In genomic region chr11:47592276-47592675, GRCh38 we compare ENCODE assay signal across 27 cellular contexts. TPM values are rescaled to one million over a fixed set of nuclear protein-coding genes. Genes with fewer than 3 reads are reported as not detected.
DNase-seq lines count a peak whose midpoint lies in the region; ATAC-seq, FAIRE-seq and TF ChIP-seq lines count a peak whose summit lies in the region.
"Had no signal": no experiment of that assay in that cellular context is flagged by ENCODE, and none has a peak within 500 bp of the region (broad histone marks: within the 10 kb centered on the region; RNA-seq: fewer than 3 reads in every experiment).

No MANE protein-coding gene starts in this region.

- DNase-seq in stimulated activated naive CD8-positive, alpha-beta T cell treated with anti-CD3 and anti-CD28 coated beads, Interleukin-15, amount 100 ng/mL, for 72 hours = no peak
- DNase-seq in stimulated activated naive CD8-positive, alpha-beta T cell treated with anti-CD3 and anti-CD28 coated beads, Interleukin-15, Interleukin-2, amounts not matched to agents 100 U/mL and 50 U/mL, for 24 hours = no peak
- DNase-seq in activated CD8-positive, alpha-beta T cell treated with anti-CD3 and anti-CD28 coated beads, Interleukin-2, amount 10 ng/mL, durations not matched to agents 7 days and 5 days = no peak
- DNase-seq in kidney (peak; percentile 11), type B pancreatic cell (ENCODE audit: extremely low spot score, unreplicated experiment) (no peak), LoVo (ENCODE audit: low spot score) (no peak), lower leg skin (ENCODE audit: low spot score in 2 of 2) (no peak), retina (no peak)
- DNase-seq: activated CD4-positive, alpha-beta T cell treated with anti-CD3 and anti-CD28 coated beads for 48 hours; activated naive CD4-positive, alpha-beta T cell treated with Interleukin-2 at 50 U/mL for 16 hours; activated T-cell treated with anti-CD3 and anti-CD28 coated beads, Interleukin-2, amount 50 U/mL, for 72 hours; brain microvascular endothelial cell; left ventricle myocardium superior; midbrain; MM.1S; naive thymus-derived CD8-positive, alpha-beta T cell; NCI-H1694; NCI-H2171; NCI-H510A; pancreas; PC-3; substantia nigra; upper lobe of right lung had no signal

- H3K4me3 Mint-ChIP-seq in stimulated activated naive CD8-positive, alpha-beta T cell treated with anti-CD3 and anti-CD28 coated beads, Interleukin-15, amount 100 ng/mL, for 72 hours = no peak overlapping the region
- no peak overlapping the region for H3K4me3 Mint-ChIP-seq in activated CD8-positive, alpha-beta T cell treated with anti-CD3 and anti-CD28 coated beads, Interleukin-2, amount 10 ng/mL, durations not matched to agents 7 days and 5 days
- H3K4me3 Mint-ChIP-seq in type B pancreatic cell = peak overlapping the region; percentile 41
- H3K4me3 Mint-ChIP-seq: activated T-cell treated with anti-CD3 and anti-CD28 coated beads, Interleukin-2, amount 50 U/mL, for 72 hours; naive thymus-derived CD8-positive, alpha-beta T cell had no signal

- H3K27me3 Mint-ChIP-seq in stimulated activated naive CD8-positive, alpha-beta T cell treated with anti-CD3 and anti-CD28 coated beads, Interleukin-15, amount 100 ng/mL, for 72 hours = peaks cover 43% of the 10 kb centered on the region
- H3K27me3 Mint-ChIP-seq in activated CD8-positive, alpha-beta T cell treated with anti-CD3 and anti-CD28 coated beads, Interleukin-2, amount 10 ng/mL, durations not matched to agents 7 days and 5 days (ENCODE audit: low read depth) = peaks cover 27% of the 10 kb centered on the region
- H3K27me3 Mint-ChIP-seq in type B pancreatic cell = peaks cover 40% of the 10 kb centered on the region

- FAIRE-seq in kidney (lab: Jason Lieb, UNC) = no peak
- FAIRE-seq: islet of Langerhans, pancreas had no signal

- no peak overlapping the region for H3K27ac Mint-ChIP-seq in stimulated activated naive CD8-positive, alpha-beta T cell treated with anti-CD3 and anti-CD28 coated beads, Interleukin-15, amount 100 ng/mL, for 72 hours
- H3K27ac Mint-ChIP-seq in activated CD8-positive, alpha-beta T cell treated with anti-CD3 and anti-CD28 coated beads, Interleukin-2, amount 10 ng/mL, durations not matched to agents 7 days and 5 days = peak overlapping the region; percentile 39
- H3K27ac Mint-ChIP-seq in type B pancreatic cell = no peak overlapping the region
- H3K27ac Mint-ChIP-seq: activated T-cell treated with anti-CD3 and anti-CD28 coated beads, Interleukin-2, amount 50 U/mL, for 72 hours had no signal

- POLR2A ChIA-PET in activated CD8-positive, alpha-beta T cell treated with anti-CD3 and anti-CD28 coated beads, Interleukin-2, amount 10 ng/mL, durations not matched to agents 7 days and 5 days (lab: Charles Lee) = interaction anchor here (0.6 to 1.1 kb wide), 3 partner anchors 14 to 405 kb away, joined by 3 to 7 read pairs (median 4); partner anchors contain the start of genes KBTBD4 and NDUFS3

- TF ChIP-seq POLR2A in lower leg skin (IDR thresholded peaks at IDR 0.05) = no peak

- peaks cover 0 to 2% of the 10 kb centered on the region in 2 donors for H3K4me1 ChIP-seq in kidney (ENCODE audit: control insufficient read depth in 1 of 2, insufficient read depth in 1 of 2, low read depth in 1 of 2, low read length in 2 of 2)
- H3K4me1 ChIP-seq: pancreas had no signal

- no peaks in the 10 kb centered on the region for H3K9me3 ChIP-seq in kidney (ENCODE audit: control insufficient read depth in 1 of 2, low read length in 2 of 2)
- H3K9me3 ChIP-seq: pancreas, upper lobe of right lung had no signal

- H3K4me3 ChIP-seq in kidney (ENCODE audit: low read length in 2 of 2) = no peak overlapping the region
- H3K4me3 ChIP-seq in lower leg skin (ENCODE audit: low read depth, poor library complexity, severe bottlenecking) = no peak overlapping the region
- H3K4me3 ChIP-seq: coronary artery, gastroesophageal sphincter, pancreas, upper lobe of right lung had no signal

- 62 to 74% methylated on average over 4 of the region's 4 CpGs for WGBS in lower leg skin, 2 donors

- no peaks in the 10 kb centered on the region for H3K36me3 ChIP-seq in kidney (ENCODE audit: control insufficient read depth in 1 of 2, insufficient read depth in 2 of 2, low read length in 2 of 2)
- H3K36me3 ChIP-seq: brain microvascular endothelial cell, gastroesophageal sphincter, pancreas, upper lobe of right lung had no signal

- TF ChIP-seq CTCF in kidney (IDR thresholded peaks at IDR 0.05; ENCODE audit: borderline replicate concordance, extremely low read depth, insufficient read depth) (no peak), type B pancreatic cell (conservative IDR thresholded peaks at IDR 0.05) (no peak), lower leg skin (IDR thresholded peaks at IDR 0.05) (no peak)

- H3K9ac ChIP-seq in kidney (ENCODE audit: low read length in 2 of 2) = no peak overlapping the region

- H3K27ac ChIP-seq in kidney (ENCODE audit: low read depth in 2 of 2, low read length in 2 of 2) = no peak overlapping the region
- H3K27ac ChIP-seq: brain microvascular endothelial cell, coronary artery, gastroesophageal sphincter, pancreas, upper lobe of right lung had no signal

- ATAC-seq in stimulated activated naive CD8-positive, alpha-beta T cell treated with anti-CD3 and anti-CD28 coated beads, Interleukin-15, amount 100 ng/mL, for 72 hours = peak; percentile 11
- ATAC-seq in stimulated activated naive CD8-positive, alpha-beta T cell treated with anti-CD3 and anti-CD28 coated beads, Interleukin-15, Interleukin-2, amounts not matched to agents 100 U/mL and 50 U/mL, for 24 hours = no peak
- peak; percentile 14 for ATAC-seq in activated CD8-positive, alpha-beta T cell treated with anti-CD3 and anti-CD28 coated beads, Interleukin-2, amount 10 ng/mL, durations not matched to agents 7 days and 5 days
- ATAC-seq: activated T-cell treated with anti-CD3 and anti-CD28 coated beads, Interleukin-2, amount 50 U/mL, for 72 hours; gastroesophageal sphincter; left ventricle myocardium superior; naive thymus-derived CD8-positive, alpha-beta T cell; pancreas; PC-3; upper lobe of right lung had no signal

- H3K4me1 Mint-ChIP-seq in stimulated activated naive CD8-positive, alpha-beta T cell treated with anti-CD3 and anti-CD28 coated beads, Interleukin-15, amount 100 ng/mL, for 72 hours = peaks cover 21% of the 10 kb centered on the region
- H3K4me1 Mint-ChIP-seq in activated CD8-positive, alpha-beta T cell treated with anti-CD3 and anti-CD28 coated beads, Interleukin-2, amount 10 ng/mL, durations not matched to agents 7 days and 5 days (ENCODE audit: low read depth) = peaks cover 29% of the 10 kb centered on the region
- peaks cover 10% of the 10 kb centered on the region for H3K4me1 Mint-ChIP-seq in type B pancreatic cell (ENCODE audit: unreplicated experiment)

- H3K36me3 Mint-ChIP-seq in activated CD8-positive, alpha-beta T cell treated with anti-CD3 and anti-CD28 coated beads, Interleukin-2, amount 10 ng/mL, durations not matched to agents 7 days and 5 days (ENCODE audit: low read depth) = no peaks in the 10 kb centered on the region
- no peaks in the 10 kb centered on the region for H3K36me3 Mint-ChIP-seq in type B pancreatic cell

- CTCF ChIA-PET in activated CD8-positive, alpha-beta T cell treated with anti-CD3 and anti-CD28 coated beads, Interleukin-2, amount 10 ng/mL, durations not matched to agents 7 days and 5 days (lab: Charles Lee) = interaction anchor here (0.7 to 1.8 kb wide), 5 partner anchors 14 to 218 kb away, joined by 3 to 7 read pairs (median 4); no protein-coding TSS in a partner anchor

- no peaks in the 10 kb centered on the region for H3K9me3 Mint-ChIP-seq in stimulated activated naive CD8-positive, alpha-beta T cell treated with anti-CD3 and anti-CD28 coated beads, Interleukin-15, amount 100 ng/mL, for 72 hours
- H3K9me3 Mint-ChIP-seq in activated CD8-positive, alpha-beta T cell treated with anti-CD3 and anti-CD28 coated beads, Interleukin-2, amount 10 ng/mL, durations not matched to agents 7 days and 5 days (ENCODE audit: insufficient read depth) = no peaks in the 10 kb centered on the region
- H3K9me3 Mint-ChIP-seq in type B pancreatic cell = no peaks in the 10 kb centered on the region
- H3K9me3 Mint-ChIP-seq: activated T-cell treated with anti-CD3 and anti-CD28 coated beads, Interleukin-2, amount 50 U/mL, for 72 hours; naive thymus-derived CD8-positive, alpha-beta T cell had no signal

- intact Hi-C loops in kidney (cut with DNase I) (no loop called here), lower leg skin (cut with DNase I; ENCODE audit: low total_unique reads) (no loop called here)

RNA-seq across cellular contexts. Expression of gene C1QTNF4, which starts 1.9 kb away (rescaled TPM):
- not detected for total RNA-seq in activated CD8-positive, alpha-beta T cell treated with anti-CD3 and anti-CD28 coated beads, Interleukin-2, amount 10 ng/mL, durations not matched to agents 7 days and 5 days
- 0.25 TPM for total RNA-seq in kidney
- polyA plus RNA-seq in kidney (ENCODE audit: insufficient read depth, low read depth, low replicate concordance) = 0.62 TPM
- 0.43 and 11.7 TPM in 2 replicates for total RNA-seq in type B pancreatic cell (ENCODE audit: low replicate concordance)
- 1 to 10 TPM in 2 of 4 donors, under 1 TPM in 2; 0.30 to 3.5 (median 1.3) TPM for total RNA-seq in lower leg skin
- total RNA-seq: left ventricle myocardium superior, PC-3 had no signal

RNA-seq across cellular contexts. Expression of gene FAM180B, which starts 5.8 kb away (rescaled TPM):
- not detected for total RNA-seq in activated CD8-positive, alpha-beta T cell treated with anti-CD3 and anti-CD28 coated beads, Interleukin-2, amount 10 ng/mL, durations not matched to agents 7 days and 5 days
- not detected for total RNA-seq in kidney
- polyA plus RNA-seq in kidney (ENCODE audit: insufficient read depth, low read depth, low replicate concordance) = not detected
- total RNA-seq in type B pancreatic cell (ENCODE audit: low replicate concordance) = 0.43 TPM in 1 of 2 replicates, not detected in the other
- 1 to 10 TPM in 2 of 4 donors, under 1 TPM in 1, not detected in 1; 0.46 to 6.3 (median 1.4) TPM for total RNA-seq in lower leg skin
- total RNA-seq: H7, left ventricle myocardium superior, PC-3, upper lobe of right lung had no signal
- polyA plus RNA-seq: naive thymus-derived CD8-positive, alpha-beta T cell; pancreas had no signal

RNA-seq across cellular contexts. Expression of gene NDUFS3, which starts 13.4 kb away (rescaled TPM):
- total RNA-seq in activated CD8-positive, alpha-beta T cell treated with anti-CD3 and anti-CD28 coated beads, Interleukin-2, amount 10 ng/mL, durations not matched to agents 7 days and 5 days = 100 to 1,000 TPM; 114 to 121 TPM
- 85.8 TPM for total RNA-seq in kidney
- polyA plus RNA-seq in kidney (ENCODE audit: insufficient read depth, low read depth, low replicate concordance) = 368 TPM
- 150 and 161 TPM in 2 replicates for total RNA-seq in type B pancreatic cell (ENCODE audit: low replicate concordance)
- 100 to 1,000 TPM in 1 of 4 donors, 10 to 100 TPM in 3; 46.9 to 104 (median 67.7) TPM for total RNA-seq in lower leg skin

RNA-seq across cellular contexts. Expression of gene KBTBD4, which starts 13.5 kb away (rescaled TPM):
- total RNA-seq in activated CD8-positive, alpha-beta T cell treated with anti-CD3 and anti-CD28 coated beads, Interleukin-2, amount 10 ng/mL, durations not matched to agents 7 days and 5 days = 10 to 100 TPM; 17.7 to 20.7 TPM
- total RNA-seq in kidney (20.1 TPM), type B pancreatic cell (ENCODE audit: low replicate concordance) (14.5 and 18.0 TPM in 2 replicates), lower leg skin (10 to 100 TPM; 19.4 to 28.6 (median 24.9) TPM)
- polyA plus RNA-seq in kidney (ENCODE audit: insufficient read depth, low read depth, low replicate concordance) = 16.7 TPM

RNA-seq across cellular contexts. Expression of gene PTPMT1, which starts 26.9 kb away (rescaled TPM):
- total RNA-seq in activated CD8-positive, alpha-beta T cell treated with anti-CD3 and anti-CD28 coated beads, Interleukin-2, amount 10 ng/mL, durations not matched to agents 7 days and 5 days = 10 to 100 TPM; 44.5 to 44.7 TPM
- 34.6 TPM for total RNA-seq in kidney
- 90.3 TPM for polyA plus RNA-seq in kidney (ENCODE audit: insufficient read depth, low read depth, low replicate concordance)
- total RNA-seq in type B pancreatic cell (ENCODE audit: low replicate concordance) = 43.6 and 58.4 TPM in 2 replicates
- 100 to 1,000 TPM in 1 of 4 donors, 10 to 100 TPM in 3; 84.1 to 111 (median 90.1) TPM for total RNA-seq in lower leg skin
